8 cellular contexts compared by ENCODE assay signal in genomic region chr7:73612598-73613269, GRCh38. TPM values are rescaled to one million over a fixed set of nuclear protein-coding genes. Genes with fewer than 3 reads are reported as not detected.
A peak's percentile ranks its signal among the peaks of the same experiment; 100 is the strongest.
DNase-seq lines count a peak whose midpoint lies in the region; ATAC-seq, FAIRE-seq and TF ChIP-seq lines count a peak whose summit lies in the region.

No MANE protein-coding gene starts in this region.

- 20% methylated on average over 11 of the region's 11 CpGs for whole genome bisulfite sequencing in tibial nerve, 2 donors

- H3K27me3 Mint-ChIP-seq in stimulated activated naive CD8-positive, alpha-beta T cell treated with anti-CD3 and anti-CD28 coated beads, Interleukin-15, amount 100 ng/mL, for 72 hours, result peaks cover 75% of the 10 kb centered on the region

- TF ChIP-seq CTCF in BE2C (IDR thresholded peaks at IDR 0.05; ENCODE audit: low read depth, low read length) (peak; percentile 33), VCaP (conservative IDR thresholded peaks at IDR 0.05) (peak; percentile 64), left lung (IDR thresholded peaks at IDR 0.05) (no peak), tibial nerve (IDR thresholded peaks at IDR 0.05) (no peak)

- no peak overlapping the region for H3K4me3 ChIP-seq in BE2C (ENCODE audit: low read depth, low read length)
- no peak overlapping the region for H3K4me3 ChIP-seq in left lung
- H3K4me3 ChIP-seq in tibial nerve, result no peak overlapping the region

- H3K9me3 ChIP-seq in BE2C, result no peaks in the 10 kb centered on the region
- H3K9me3 ChIP-seq in left lung, result no peaks in the 10 kb centered on the region
- H3K9me3 ChIP-seq in tibial nerve, result no peaks in the 10 kb centered on the region

- peak; percentile 31 for ATAC-seq in left lung
- no peak for ATAC-seq in stimulated activated naive CD8-positive, alpha-beta T cell treated with anti-CD3 and anti-CD28 coated beads, Interleukin-15, amount 100 ng/mL, for 72 hours

- intact Hi-C loops in left lung (cut with DNase I), result loop anchor here in 1 of 2 donors (10.0 kb wide), 1 partner anchor 112 kb away; no protein-coding TSS in a partner anchor

- H3K4me3 Mint-ChIP-seq in stimulated activated naive CD8-positive, alpha-beta T cell treated with anti-CD3 and anti-CD28 coated beads, Interleukin-15, amount 100 ng/mL, for 72 hours, result no peak overlapping the region

- peak; percentile 39 for DNase-seq in BE2C
- DNase-seq in HT1080 (ENCODE audit: low read depth), result peak; percentile 72
- peak in 1 of 2 donors; percentile 19 for DNase-seq in left lung
- DNase-seq in stimulated activated naive CD8-positive, alpha-beta T cell treated with anti-CD3 and anti-CD28 coated beads, Interleukin-15, amount 100 ng/mL, for 72 hours, result no peak
- no peak for DNase-seq in HTR-8/SVneo (ENCODE audit: insufficient read length, low spot score)
- DNase-seq in T1000 (lab: John Stamatoyannopoulos, UW), result no peak
- no peak for DNase-seq in tibial nerve (ENCODE audit: low spot score in 2 of 2)

- no peak for TF ChIP-seq POLR2A in tibial nerve (IDR thresholded peaks at IDR 0.05)

- H3K27ac ChIP-seq in VCaP, result peak overlapping the region; percentile 72
- no peak overlapping the region for H3K27ac ChIP-seq in left lung
- no peak overlapping the region for H3K27ac ChIP-seq in tibial nerve

- H3K27me3 ChIP-seq in BE2C, result no peaks in the 10 kb centered on the region
- H3K27me3 ChIP-seq in left lung, result peaks cover 0 to 62% of the 10 kb centered on the region in 2 donors
- H3K27me3 ChIP-seq in tibial nerve, result peaks cover 0 to 47% of the 10 kb centered on the region in 2 donors

- no peak for TF ChIP-seq EP300 in tibial nerve (IDR thresholded peaks at IDR 0.05)

- FAIRE-seq in HTR-8/SVneo (lab: Jason Lieb, UNC), result no peak

- H3K27ac Mint-ChIP-seq in stimulated activated naive CD8-positive, alpha-beta T cell treated with anti-CD3 and anti-CD28 coated beads, Interleukin-15, amount 100 ng/mL, for 72 hours, result no peak overlapping the region

- H3K36me3 ChIP-seq in BE2C (no peaks in the 10 kb centered on the region), left lung (no peaks in the 10 kb centered on the region), tibial nerve (no peaks in the 10 kb centered on the region)

- H3K4me1 ChIP-seq in BE2C, result no peaks in the 10 kb centered on the region; the same call in 1 of the 2 replicates
- H3K4me1 ChIP-seq in left lung, result no peaks in the 10 kb centered on the region
- no peaks in the 10 kb centered on the region for H3K4me1 ChIP-seq in tibial nerve

- H3K4me1 Mint-ChIP-seq in stimulated activated naive CD8-positive, alpha-beta T cell treated with anti-CD3 and anti-CD28 coated beads, Interleukin-15, amount 100 ng/mL, for 72 hours, result no peaks in the 10 kb centered on the region

- H3K9me3 Mint-ChIP-seq in stimulated activated naive CD8-positive, alpha-beta T cell treated with anti-CD3 and anti-CD28 coated beads, Interleukin-15, amount 100 ng/mL, for 72 hours, result no peaks in the 10 kb centered on the region

RNA-seq across cellular contexts. Expression of gene MLXIPL, which starts 11.6 kb away (rescaled TPM):
- polyA plus RNA-seq in BE2C (2012; ENCODE audit: insufficient read depth, insufficient read length, low read depth), result not detected
- total RNA-seq in HT1080 (2014; rRNA removed; shearing (Covaris generic)), result not detected in 2 replicates
- polyA plus RNA-seq in HT1080 (2015; cell fraction: cytosol; rRNA removed), result not detected in 2 replicates
- polyA plus RNA-seq in HT1080 (2015; cell fraction: nucleus; rRNA removed), result 0.11 TPM in 1 of 2 replicates, not detected in the other
- 1 to 10 TPM; 1.4 to 6.2 TPM for total RNA-seq in left lung
- 10 to 100 TPM; 16.2 to 83.5 (median 59.6) TPM for total RNA-seq in tibial nerve

RNA-seq across cellular contexts. Expression of gene TBL2, which starts 34.4 kb away (rescaled TPM):
- 53.4 TPM for polyA plus RNA-seq in BE2C (2012; ENCODE audit: insufficient read depth, insufficient read length, low read depth)
- 34.7 and 57.3 TPM in 2 replicates for total RNA-seq in HT1080 (2014; rRNA removed; shearing (Covaris generic))
- 34.4 and 34.6 TPM in 2 replicates for polyA plus RNA-seq in HT1080 (2015; cell fraction: cytosol; rRNA removed)
- polyA plus RNA-seq in HT1080 (2015; cell fraction: nucleus; rRNA removed), result 49.9 and 51.7 TPM in 2 replicates
- total RNA-seq in left lung, result 10 to 100 TPM; 29.9 to 38.8 TPM
- total RNA-seq in tibial nerve, result 10 to 100 TPM; 36.6 to 70.8 (median 49.2) TPM

RNA-seq across cellular contexts. Expression of gene VPS37D, which starts 54.9 kb away (rescaled TPM):
- 0.80 TPM for polyA plus RNA-seq in BE2C (2012; ENCODE audit: insufficient read depth, insufficient read length, low read depth)
- total RNA-seq in HT1080 (2014; rRNA removed; shearing (Covaris generic)), result 4.7 and 6.2 TPM in 2 replicates
- polyA plus RNA-seq in HT1080 (2015; cell fraction: cytosol; rRNA removed), result 1.9 and 2.3 TPM in 2 replicates
- polyA plus RNA-seq in HT1080 (2015; cell fraction: nucleus; rRNA removed), result 0.74 and 0.76 TPM in 2 replicates
- total RNA-seq in left lung (1 to 10 TPM in 1 of 2 donors, under 1 TPM in 1; 0.89 to 2.0 TPM), tibial nerve (1 to 10 TPM; 1.1 to 4.2 (median 3.4) TPM)

RNA-seq across cellular contexts. Expression of gene BCL7B, which starts 55.2 kb away (rescaled TPM):
- polyA plus RNA-seq in BE2C (2012; ENCODE audit: insufficient read depth, insufficient read length, low read depth), result 40.6 TPM
- total RNA-seq in HT1080 (2014; rRNA removed; shearing (Covaris generic)), result 40.9 and 49.6 TPM in 2 replicates
- polyA plus RNA-seq in HT1080 (2015; cell fraction: cytosol; rRNA removed), result 77.1 and 79.5 TPM in 2 replicates
- polyA plus RNA-seq in HT1080 (2015; cell fraction: nucleus; rRNA removed), result 24.7 and 25.2 TPM in 2 replicates
- total RNA-seq in left lung (10 to 100 TPM; 46.0 to 57.8 TPM), tibial nerve (10 to 100 TPM; 46.1 to 76.2 (median 59.4) TPM)

Comparison
In these comparisons a context has a peak if more than half of its experiments do, and no peak if none do; other contexts are left out.
1. DNase-seq: peak in BE2C (single experiment) and HT1080 (single experiment); none in stimulated activated naive CD8-positive, alpha-beta T cell treated with anti-CD3 and anti-CD28 coated beads, Interleukin-15, amount 100 ng/mL, for 72 hours (0 of 2), HTR-8/SVneo (single experiment), T1000 (single experiment) and tibial nerve (0 of 2).
2. CTCF ChIP-seq: peak in BE2C (single experiment) and VCaP (single experiment); none in left lung (0 of 2) and tibial nerve (0 of 5).